In the genomic region with DNA sequence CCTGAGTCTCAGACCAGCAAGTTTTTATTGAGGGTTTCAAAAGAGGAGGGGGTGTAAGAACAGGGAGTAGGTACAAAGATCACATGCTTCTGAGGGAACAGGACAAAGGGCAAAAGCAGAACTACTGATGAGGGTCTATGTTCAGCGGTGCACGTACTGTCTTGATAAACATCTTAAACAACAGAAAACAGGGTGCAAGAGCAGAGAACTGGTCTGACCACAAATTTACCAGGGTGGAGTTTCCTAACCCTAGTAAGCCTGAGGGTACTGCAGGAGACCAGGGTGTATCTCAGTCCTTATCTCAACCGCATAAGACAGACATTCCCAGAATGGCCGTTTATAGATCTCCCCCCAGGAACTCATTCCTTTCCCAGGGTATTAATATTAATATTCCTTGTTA, we compare ENCODE assay signal across 1 cellular context.
TF ChIP-seq lines count a peak whose summit lies in the region.

No MANE protein-coding gene starts in this region.

TF ChIP-seq in K562, 482 proteins besides CTCF, POLR2A, EP300 and RAD21 (continued from another document):
- 0 out of 4 replicates have a peak, but pooled peaks of 1 of the 2 experiments have one; percentile 12 for TF ChIP-seq TRIM24 (IDR thresholded peaks at IDR 0.05)
